ENCODE assay signal across 20 cellular contexts in the genomic region with DNA sequence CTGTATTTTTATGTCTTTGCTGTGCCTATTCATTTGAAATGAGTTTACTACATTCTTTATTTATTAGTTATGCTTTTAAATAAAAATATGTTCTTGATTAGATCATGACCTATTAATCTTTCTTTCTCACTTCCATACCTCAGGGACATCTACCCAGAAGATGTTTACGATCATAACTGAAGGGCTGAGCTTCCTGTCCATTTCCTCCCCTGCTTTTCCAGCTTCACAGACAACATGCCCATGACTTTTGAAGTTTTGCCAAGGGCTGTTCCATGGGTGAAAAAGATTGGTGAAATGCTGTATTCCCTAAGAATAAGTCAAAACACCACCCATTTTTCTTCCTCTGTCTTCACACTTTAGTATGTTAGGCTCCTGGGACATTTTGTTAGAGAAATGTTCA.
DNase-seq lines count a peak whose midpoint lies in the region; ATAC-seq, FAIRE-seq and TF ChIP-seq lines count a peak whose summit lies in the region.
"Had no signal": no experiment of that assay in that cellular context is flagged by ENCODE, and none has a peak within 500 bp of the region (broad histone marks: within the 10 kb centered on the region; RNA-seq: fewer than 3 reads in every experiment).

No MANE protein-coding gene starts in this region.

- no peaks in the 10 kb centered on the region for H3K27me3 Mint-ChIP-seq in astrocyte (ENCODE audit: low read depth, unreplicated experiment)
- H3K27me3 Mint-ChIP-seq: activated CD8-positive, alpha-beta T cell treated with anti-CD3 and anti-CD28 coated beads for 36 hours; progenitor cell of endocrine pancreas had no signal

- H3K79me1 ChIP-seq in IMR-90 (ENCODE audit: low read depth in 1 of 2, low read length in 2 of 2), result no peaks in the 10 kb centered on the region

- H2BK120ac ChIP-seq in IMR-90 (ENCODE audit: low read depth, low read length), result peak overlapping the region; percentile 96

- H4K5ac ChIP-seq in IMR-90 (ENCODE audit: low read depth, low read length), result peak overlapping the region; percentile 87

- H3K23ac ChIP-seq in IMR-90 (ENCODE audit: low read depth, low read length), result peak overlapping the region; percentile 87; the same call in 1 of the 2 replicates

- TF ChIP-seq POLR2A in IMR-90 (IDR thresholded peaks at IDR 0.05; ENCODE audit: low read depth, low read length), result no peak

- TF ChIP-seq RAD21 in IMR-90 (IDR thresholded peaks at IDR 0.05; ENCODE audit: low read length), result no peak

- dilution Hi-C loops in IMR-90 (cut with HindIII; ENCODE audit: low sequenced_read_pairs, unreplicated experiment) (no loop called here), keratinocyte (cut with MboI; ENCODE audit: extremely low pct_ligation_motif_present, low sequenced_read_pairs) (no loop called here)

- H3K27ac ChIP-seq in IMR-90 (ENCODE audit: insufficient read depth, low read length) (peak overlapping the region; percentile 76), astrocyte (ENCODE audit: low read depth, low read length) (no peak overlapping the region), keratinocyte (ENCODE audit: control insufficient read depth, insufficient read depth, low read length) (peak overlapping the region; percentile 74), PC-9 (no peak overlapping the region)
- H3K27ac ChIP-seq: A549, foreskin keratinocyte had no signal

- H2AK9ac ChIP-seq in IMR-90 (replicated peaks; ENCODE audit: low read depth, low read length, poor library complexity), result no peak overlapping the region

- no peak overlapping the region for H3K9ac ChIP-seq in IMR-90 (ENCODE audit: low read depth, low read length)
- no peak overlapping the region for H3K9ac ChIP-seq in astrocyte (ENCODE audit: low read length)
- H3K9ac ChIP-seq in keratinocyte (ENCODE audit: control insufficient read depth, extremely low read depth, insufficient read depth, low read length), result no peak overlapping the region

- no peak overlapping the region for H3K4me3 Mint-ChIP-seq in astrocyte (ENCODE audit: unreplicated experiment)
- H3K4me3 Mint-ChIP-seq: activated CD8-positive, alpha-beta T cell treated with anti-CD3 and anti-CD28 coated beads for 36 hours had no signal

- no peaks in the 10 kb centered on the region for H3K27me3 ChIP-seq in IMR-90 (ENCODE audit: control insufficient read depth, insufficient read depth, low read length)
- H3K27me3 ChIP-seq in astrocyte (ENCODE audit: insufficient read depth, low read length), result no peaks in the 10 kb centered on the region
- H3K27me3 ChIP-seq in keratinocyte (ENCODE audit: control insufficient read depth, extremely low read depth, insufficient read depth, low read length), result no peaks in the 10 kb centered on the region
- H3K27me3 ChIP-seq in PC-9 (ENCODE audit: insufficient read depth, low read depth), result no peaks in the 10 kb centered on the region
- H3K27me3 ChIP-seq: foreskin keratinocyte had no signal

- DNase-seq in AG08395 (ENCODE audit: low spot score), result peak; percentile 9
- no peak for DNase-seq in IMR-90
- DNase-seq in astrocyte (ENCODE audit: low read depth), result no peak
- DNase-seq in keratinocyte (ENCODE audit: low read depth, low spot score), result no peak
- DNase-seq in PC-9, result no peak
- DNase-seq in T-helper 1 cell, result no peak
- DNase-seq: activated CD8-positive, alpha-beta T cell treated with anti-CD3 and anti-CD28 coated beads for 36 hours; C1 segment of cervical spinal cord; Calu3; hippocampal formation; NCI-H1092 treated with DMSO at 0.1 percent for 48 hours; NCI-H2029; substantia nigra had no signal

- BruUV-seq in IMR-90 (replicated peaks; lab: Mats Ljungman, UMichigan) (no TSS peak), PC-9 (replicated peaks; lab: Mats Ljungman, UMichigan) (no TSS peak)

- TF ChIP-seq CTCF in IMR-90 (conservative IDR thresholded peaks at IDR 0.05; ENCODE audit: low read depth, low read length), result no peak
- TF ChIP-seq CTCF in astrocyte (IDR thresholded peaks at IDR 0.05; ENCODE audit: insufficient read depth, low read depth, low read length), result no peak
- no peak for TF ChIP-seq CTCF in keratinocyte (optimal IDR thresholded peaks at IDR 0.05 in 1 of 3, IDR thresholded peaks at IDR 0.05 in 1 of 3, conservative IDR thresholded peaks at IDR 0.05 in 1 of 3; ENCODE audit: extremely low read depth in 1 of 3, insufficient read depth in 2 of 3, low read length in 3 of 3)
- TF ChIP-seq CTCF in PC-9 (conservative IDR thresholded peaks at IDR 0.05), result no peak

- H4K8ac ChIP-seq in IMR-90 (ENCODE audit: low read depth in 2 of 2, low read length in 2 of 2), result peak overlapping the region; percentile 36 to 83; a peak in 3 of 4 replicates

- H2BK15ac ChIP-seq in IMR-90 (ENCODE audit: low read depth, low read length), result peak overlapping the region; percentile 37; the same call in 1 of the 3 replicates

- H3K9me1 ChIP-seq in IMR-90 (ENCODE audit: insufficient read depth, low read length) (no peaks in the 10 kb centered on the region; the same call in 1 of the 2 replicates), keratinocyte (ENCODE audit: control insufficient read depth, extremely low read depth, insufficient read depth, low read length) (no peaks in the 10 kb centered on the region)

- H3K4ac ChIP-seq in IMR-90 (ENCODE audit: low read depth, low read length), result peak overlapping the region; percentile 49

- H4K91ac ChIP-seq in IMR-90 (ENCODE audit: insufficient read depth, low read depth, low read length), result peak overlapping the region; percentile 84

- H3F3A ChIP-seq in PC-9 (ENCODE audit: insufficient read depth, low read depth), result no peaks in the 10 kb centered on the region

- intact Hi-C loops in IMR-90 (cut with micrococcal nuclease), result no loop called here
- intact Hi-C loops in PC-9 (cut with micrococcal nuclease; ENCODE audit: unreplicated experiment), result no loop called here

- peak overlapping the region; percentile 88 for H3K18ac ChIP-seq in IMR-90 (ENCODE audit: low read depth, low read length)

- H3K4me1 ChIP-seq in IMR-90 (ENCODE audit: control insufficient read depth, insufficient read depth, low read length) (peaks cover 9% of the 10 kb centered on the region), astrocyte (ENCODE audit: insufficient read depth, low read length) (peaks cover 18% of the 10 kb centered on the region), keratinocyte (ENCODE audit: control insufficient read depth, extremely low read depth, insufficient read depth, low read length) (peaks cover 36% of the 10 kb centered on the region), PC-9 (replicated peaks; ENCODE audit: insufficient read depth) (0 out of 2 replicates have a peak, but pooled peaks cover 4% of the 10 kb centered on the region)
- H3K4me1 ChIP-seq: A549 had no signal

- peak overlapping the region; percentile 72; the same call in 1 of the 2 replicates for H2AK5ac ChIP-seq in IMR-90 (ENCODE audit: low read depth, low read length)

- H4K20me1 ChIP-seq in IMR-90 (ENCODE audit: insufficient read depth, low read length), result no peaks in the 10 kb centered on the region
- no peaks in the 10 kb centered on the region for H4K20me1 ChIP-seq in astrocyte (ENCODE audit: insufficient read depth, low read length)
- H4K20me1 ChIP-seq in keratinocyte (ENCODE audit: control insufficient read depth, extremely low read depth, insufficient read depth, low read length), result no peaks in the 10 kb centered on the region
- H4K20me1 ChIP-seq in PC-9 (ENCODE audit: insufficient read depth), result no peaks in the 10 kb centered on the region

- ATAC-seq in IMR-90 (ENCODE audit: low read depth) (no peak), GM19467 (IDR thresholded peaks at IDR 0.05; ENCODE audit: unreplicated experiment) (no peak), HG02852 (IDR thresholded peaks at IDR 0.05; ENCODE audit: unreplicated experiment) (no peak)
- ATAC-seq: A549; activated CD4-positive, CD25-positive, alpha-beta regulatory T cell treated with anti-CD3 and anti-CD28 coated beads, Interleukin-2, amount 50 U/mL, for 24 hours; activated CD8-positive, alpha-beta T cell treated with anti-CD3 and anti-CD28 coated beads for 36 hours had no signal

- H3K36me3 ChIP-seq in IMR-90 (ENCODE audit: control insufficient read depth, insufficient read depth, low read length), result no peaks in the 10 kb centered on the region
- H3K36me3 ChIP-seq in astrocyte (ENCODE audit: insufficient read depth, low read length), result no peaks in the 10 kb centered on the region
- H3K36me3 ChIP-seq in keratinocyte (ENCODE audit: control insufficient read depth in 2 of 2, extremely low read depth in 1 of 2, insufficient read depth in 2 of 2, low read length in 2 of 2), result no peaks in the 10 kb centered on the region
- H3K36me3 ChIP-seq in PC-9 (ENCODE audit: low read depth), result no peaks in the 10 kb centered on the region
- H3K36me3 ChIP-seq: HAP-1 had no signal

- H3K79me2 ChIP-seq in astrocyte (ENCODE audit: insufficient read depth, low read length) (no peaks in the 10 kb centered on the region), keratinocyte (ENCODE audit: control insufficient read depth, insufficient read depth, low read length) (no peaks in the 10 kb centered on the region), PC-9 (ENCODE audit: low read depth) (no peaks in the 10 kb centered on the region)

- H3K9me3 Mint-ChIP-seq in astrocyte (ENCODE audit: unreplicated experiment), result no peaks in the 10 kb centered on the region
- H3K9me3 Mint-ChIP-seq: activated CD8-positive, alpha-beta T cell treated with anti-CD3 and anti-CD28 coated beads for 36 hours had no signal

- peaks cover 24% of the 10 kb centered on the region for H3K4me1 Mint-ChIP-seq in astrocyte (ENCODE audit: low read depth, unreplicated experiment)

- POLR2A ChIA-PET in IMR-90 (lab: Charles Lee; ENCODE audit: unreplicated experiment), result no interaction called here
- POLR2A ChIA-PET in PC-9 (lab: Charles Lee; ENCODE audit: unreplicated experiment), result no interaction called here

- H2AFZ ChIP-seq in IMR-90 (replicated peaks; ENCODE audit: low read length, poor library complexity) (no peak overlapping the region), astrocyte (ENCODE audit: low read depth, low read length) (no peak overlapping the region), keratinocyte (ENCODE audit: control insufficient read depth, low read length) (peak overlapping the region; percentile 29), PC-9 (no peak overlapping the region)

- CTCF ChIA-PET in IMR-90 (lab: Yijun Ruan, JAX) (no interaction called here), PC-9 (lab: Charles Lee) (interaction anchor here (0.6 kb wide), 1 partner anchor 1714 kb away, joined by 8 read pairs; no protein-coding TSS in a partner anchor)

- H3K36me3 Mint-ChIP-seq in astrocyte (ENCODE audit: low read depth, unreplicated experiment), result no peaks in the 10 kb centered on the region

- WGBS in IMR-90 (ENCODE audit: extremely low coverage in 2 of 2, insufficient read length in 1 of 2), 2 experiments, result no CpG with 5 or more reads among the region's 1 CpG

- FAIRE-seq in astrocyte (lab: Jason Lieb, UNC) (no peak), keratinocyte (lab: Jason Lieb, UNC) (peak; percentile 83)
- FAIRE-seq: A549 had no signal

- H3K9me3 ChIP-seq in IMR-90 (ENCODE audit: control insufficient read depth, insufficient read depth, low read length), result no peaks in the 10 kb centered on the region
- H3K9me3 ChIP-seq in astrocyte (ENCODE audit: insufficient read depth, low read depth, low read length), result no peaks in the 10 kb centered on the region
- no peaks in the 10 kb centered on the region for H3K9me3 ChIP-seq in keratinocyte (ENCODE audit: control insufficient read depth, low read depth, low read length)
- no peaks in the 10 kb centered on the region; the same call in 1 of the 2 replicates for H3K9me3 ChIP-seq in PC-9 (ENCODE audit: insufficient read depth, low read depth)
- H3K9me3 ChIP-seq: A549, HAP-1 had no signal

- H3K4me3 ChIP-seq in IMR-90 (ENCODE audit: insufficient read depth, low read depth, low read length) (no peak overlapping the region), astrocyte (ENCODE audit: insufficient read depth, low read depth, low read length) (no peak overlapping the region), keratinocyte (ENCODE audit: control insufficient read depth in 2 of 3, extremely low read depth in 1 of 3, insufficient read depth in 2 of 3, low read depth in 1 of 3, low read length in 3 of 3) (no peak overlapping the region), PC-9 (no peak overlapping the region)
- H3K4me3 ChIP-seq: A549, HAP-1 had no signal

- H2BK20ac ChIP-seq in IMR-90 (ENCODE audit: low read depth, low read length), result peak overlapping the region; percentile 93

- peak overlapping the region; percentile 43 for H2BK5ac ChIP-seq in IMR-90 (ENCODE audit: low read depth, low read length, poor library complexity, severe bottlenecking)

- H3K56ac ChIP-seq in IMR-90 (ENCODE audit: extremely low read depth, insufficient read depth, low read length), result peak overlapping the region; percentile 76

- no peaks in the 10 kb centered on the region for H3K9me2 ChIP-seq in PC-9 (ENCODE audit: insufficient read depth)

- H3K14ac ChIP-seq in IMR-90 (replicated peaks; ENCODE audit: low read depth, low read length), result peak overlapping the region; percentile 41

- peak overlapping the region; percentile 67 for H3K27ac Mint-ChIP-seq in astrocyte (ENCODE audit: unreplicated experiment)
- H3K27ac Mint-ChIP-seq: activated CD8-positive, alpha-beta T cell treated with anti-CD3 and anti-CD28 coated beads for 36 hours; progenitor cell of endocrine pancreas had no signal

- in situ Hi-C loops in IMR-90 (cut with MboI; ENCODE audit: low sequenced_read_pairs), result no loop called here

- H3K4me2 ChIP-seq in IMR-90 (ENCODE audit: low read depth, low read length) (no peak overlapping the region), astrocyte (ENCODE audit: low read length) (peak overlapping the region; percentile 27), keratinocyte (ENCODE audit: control insufficient read depth, extremely low read depth, insufficient read depth, low read depth, low read length) (peak overlapping the region; percentile 42), PC-9 (no peak overlapping the region)
- H3K4me2 ChIP-seq: A549 had no signal

Comparison
In these comparisons a context has a peak if more than half of its experiments do, and no peak if none do; other contexts are left out.
1. H3K27ac ChIP-seq: peak in IMR-90 (single experiment) and keratinocyte (single experiment); none in astrocyte (single experiment) and PC-9 (single experiment).
2. H3K4me2 ChIP-seq: peak in astrocyte (single experiment) and keratinocyte (single experiment); none in IMR-90 (single experiment) and PC-9 (single experiment).